In the genomic region with DNA sequence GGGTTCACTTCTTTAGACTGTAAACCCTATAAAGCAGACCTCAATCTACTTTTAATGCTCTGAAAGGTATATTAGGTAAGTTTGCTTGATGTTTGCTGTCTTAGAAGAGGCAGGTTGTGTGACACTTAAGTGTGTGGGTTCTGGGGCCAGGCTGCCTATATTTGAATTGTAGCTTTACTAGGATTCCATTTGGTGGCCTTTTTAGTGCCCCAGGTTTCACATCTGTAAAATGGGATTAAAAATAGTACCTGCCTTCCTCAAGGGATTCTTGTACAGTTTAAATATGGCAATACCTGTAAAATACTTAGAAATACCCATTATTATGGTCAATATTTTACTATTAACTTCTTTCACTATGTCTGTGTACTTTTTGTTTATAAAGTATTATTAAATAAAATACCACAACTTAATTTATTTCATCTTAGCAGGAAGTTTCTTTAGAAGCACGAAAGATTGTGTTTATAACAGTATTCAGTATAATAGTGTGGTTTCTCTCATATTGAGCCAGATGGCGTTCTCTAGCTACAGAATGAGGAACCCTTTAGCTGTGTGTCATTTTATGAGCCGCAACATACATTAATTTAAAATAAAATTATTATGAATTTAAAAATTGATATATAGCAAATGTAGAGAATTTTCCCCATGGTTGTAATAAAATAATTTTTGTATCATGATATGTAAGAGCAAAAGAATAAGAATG, we compare ENCODE assay signal across 18 cellular contexts.
DNase-seq lines count a peak whose midpoint lies in the region; ATAC-seq and TF ChIP-seq lines count a peak whose summit lies in the region.
"Had no signal": no experiment of that assay in that cellular context is flagged by ENCODE, and none has a peak within 500 bp of the region (broad histone marks: within the 10 kb centered on the region; RNA-seq: fewer than 3 reads in every experiment).

No MANE protein-coding gene starts in this region.

- no peaks in the 10 kb centered on the region for H3K9me3 ChIP-seq in DOHH2 (ENCODE audit: control insufficient read depth, insufficient read depth, low read length)
- H3K9me3 ChIP-seq: HAP-1, spleen, upper lobe of right lung had no signal

- no peaks in the 10 kb centered on the region for H4K20me1 ChIP-seq in DOHH2 (ENCODE audit: control insufficient read depth, insufficient read depth, low read depth, low read length)

- H3F3A ChIP-seq in DOHH2 (ENCODE audit: control insufficient read depth, insufficient read depth) = no peaks in the 10 kb centered on the region; the same call in 1 of the 2 replicates

- H3K9me2 ChIP-seq in DOHH2 (replicated peaks; ENCODE audit: control insufficient read depth, low read length) = no peaks in the 10 kb centered on the region

- H3K4me1 ChIP-seq in DOHH2 (ENCODE audit: control insufficient read depth, low read length) = peaks cover 22% of the 10 kb centered on the region
- H3K4me1 ChIP-seq: parathyroid adenoma, upper lobe of right lung had no signal

- TF ChIP-seq CTCF in DOHH2 (IDR thresholded peaks at IDR 0.05; ENCODE audit: low read depth, low read length, poor library complexity, severe bottlenecking) (peak; percentile 42), coronary artery (IDR thresholded peaks at IDR 0.05) (no peak)

- H3K27ac ChIP-seq in DOHH2 (ENCODE audit: low read depth, low read length) = no peak overlapping the region
- no peak overlapping the region for H3K27ac ChIP-seq in coronary artery
- H3K27ac ChIP-seq: parathyroid adenoma, PC-9, spleen, upper lobe of right lung had no signal

- peak overlapping the region; percentile 57 for H3K4me2 ChIP-seq in DOHH2 (ENCODE audit: low read length)
- H3K4me2 ChIP-seq: PC-9 had no signal

- peak; percentile 64 for ATAC-seq in GM18870 (IDR thresholded peaks at IDR 0.05; ENCODE audit: unreplicated experiment)
- ATAC-seq in HG02885 (IDR thresholded peaks at IDR 0.05; ENCODE audit: poor library complexity, unreplicated experiment) = peak; percentile 72
- ATAC-seq in GM18867 (IDR thresholded peaks at IDR 0.05; ENCODE audit: unreplicated experiment) = no peak
- ATAC-seq: upper lobe of right lung had no signal

- H3K36me3 ChIP-seq in DOHH2 (ENCODE audit: control insufficient read depth, low read length) = no peaks in the 10 kb centered on the region
- H3K36me3 ChIP-seq: HAP-1, spleen, upper lobe of right lung had no signal

- H3K79me2 ChIP-seq in DOHH2 (ENCODE audit: control insufficient read depth, low read length) = no peaks in the 10 kb centered on the region
- H3K79me2 ChIP-seq: parathyroid adenoma had no signal

- DNase-seq in RPMI8226 (peak; percentile 30), NCI-H1105 treated with DMSO at 0.1 percent for 48 hours (lab: John Stamatoyannopoulos, UW) (no peak), coronary artery (ENCODE audit: low spot score) (no peak), DMS153 treated with DMSO at 0.1 percent for 48 hours (lab: John Stamatoyannopoulos, UW; ENCODE audit: unreplicated experiment) (no peak)
- DNase-seq: activated effector memory CD4-positive, alpha-beta T cell treated with Interleukin-2 at 50 U/mL for 16 hours; amygdala; NCI-H187 treated with DMSO at 0.1 percent for 48 hours; NCI-H446 treated with DMSO at 0.1 percent for 48 hours; PC-9; spleen; stimulated activated naive CD4-positive, alpha-beta T cell treated with Interleukin-2 at 50 U/mL for 16 hours; upper lobe of right lung had no signal

- no peaks in the 10 kb centered on the region for H3K27me3 ChIP-seq in DOHH2 (ENCODE audit: control insufficient read depth, low read length)
- H3K27me3 ChIP-seq: spleen, upper lobe of right lung had no signal

- H3K4me3 ChIP-seq in DOHH2 (ENCODE audit: low read length) (peak overlapping the region; percentile 25), coronary artery (no peak overlapping the region)
- H3K4me3 ChIP-seq: HAP-1, PC-9, spleen, upper lobe of right lung had no signal
